8 cellular contexts compared by ENCODE assay signal in genomic region chr18:45690975-45691815, GRCh38. TPM values are rescaled to one million over a fixed set of nuclear protein-coding genes. Genes with fewer than 3 reads are reported as not detected.
DNase-seq lines count a peak whose midpoint lies in the region; ATAC-seq lines count a peak whose summit lies in the region.

No MANE protein-coding gene starts in this region.

- peaks cover 6% of the 10 kb centered on the region for H3K27me3 Mint-ChIP-seq in activated CD4-positive, alpha-beta memory T cell treated with anti-CD3 and anti-CD28 coated beads for 36 hours
- no peaks in the 10 kb centered on the region for H3K27me3 Mint-ChIP-seq in effector memory CD8-positive, alpha-beta T cell

- intact Hi-C loops in activated CD4-positive, alpha-beta memory T cell treated with anti-CD3 and anti-CD28 coated beads for 36 hours (cut with micrococcal nuclease) = loop anchor here (1.0 kb wide), 4 partner anchors 70 to 382 kb away; no protein-coding TSS in a partner anchor

- POLR2A ChIA-PET in activated CD4-positive, alpha-beta memory T cell treated with anti-CD3 and anti-CD28 coated beads for 36 hours (lab: Charles Lee) = no interaction called here

- CTCF ChIA-PET in activated CD4-positive, alpha-beta memory T cell treated with anti-CD3 and anti-CD28 coated beads for 36 hours (lab: Charles Lee) = interaction anchor here (0.7 to 8.0 kb wide), 11 partner anchors 13 to 219 kb away, joined by 3 to 91 read pairs (median 4); no protein-coding TSS in a partner anchor

- H3K9me3 Mint-ChIP-seq in activated CD4-positive, alpha-beta memory T cell treated with anti-CD3 and anti-CD28 coated beads for 36 hours = peaks cover 3% of the 10 kb centered on the region
- no peaks in the 10 kb centered on the region for H3K9me3 Mint-ChIP-seq in effector memory CD8-positive, alpha-beta T cell

- H3K4me3 Mint-ChIP-seq in activated CD4-positive, alpha-beta memory T cell treated with anti-CD3 and anti-CD28 coated beads for 36 hours = no peak overlapping the region
- H3K4me3 Mint-ChIP-seq in effector memory CD8-positive, alpha-beta T cell = no peak overlapping the region

- H3K27ac Mint-ChIP-seq in activated CD4-positive, alpha-beta memory T cell treated with anti-CD3 and anti-CD28 coated beads for 36 hours = no peak overlapping the region
- H3K27ac Mint-ChIP-seq in effector memory CD8-positive, alpha-beta T cell = no peak overlapping the region

- DNase-seq in AG20443 (ENCODE audit: low spot score) (peak; percentile 84), HCEC 1CT (peak; percentile 61), NCI-H748 treated with DMSO at 0.1 percent for 48 hours (lab: John Stamatoyannopoulos, UW) (peak; percentile 69), medulla oblongata (ENCODE audit: extremely low spot score) (peak; percentile 89)
- DNase-seq in activated CD4-positive, alpha-beta memory T cell treated with anti-CD3 and anti-CD28 coated beads for 36 hours = peak; percentile 84
- DNase-seq in effector memory CD8-positive, alpha-beta T cell = peak; percentile 71 to 76 (median 71)
- DNase-seq in stimulated activated CD8-positive, alpha-beta memory T cell treated with anti-CD3 and anti-CD28 coated beads, Interleukin-15, amount 100 ng/mL, for 1 hour (ENCODE audit: low read depth) = peak; percentile 73

- H3K36me3 Mint-ChIP-seq in activated CD4-positive, alpha-beta memory T cell treated with anti-CD3 and anti-CD28 coated beads for 36 hours = peaks cover 2% of the 10 kb centered on the region
- H3K36me3 Mint-ChIP-seq in effector memory CD8-positive, alpha-beta T cell (ENCODE audit: insufficient read depth) = peaks cover 18% of the 10 kb centered on the region

- ATAC-seq in effector memory CD8-positive, alpha-beta T cell (replicated peaks) = no peak
- ATAC-seq in GM19023 (IDR thresholded peaks at IDR 0.05; ENCODE audit: unreplicated experiment) = no peak

- peaks cover 42% of the 10 kb centered on the region for H3K4me1 Mint-ChIP-seq in activated CD4-positive, alpha-beta memory T cell treated with anti-CD3 and anti-CD28 coated beads for 36 hours (ENCODE audit: low read depth)
- peaks cover 39 to 41% of the 10 kb centered on the region in 2 donors for H3K4me1 Mint-ChIP-seq in effector memory CD8-positive, alpha-beta T cell (ENCODE audit: low read depth in 2 of 2)

RNA-seq across cellular contexts. Expression of gene SLC14A1, which starts 32.8 kb away (rescaled TPM):
- 1 to 10 TPM in 1 of 2 experiments, under 1 TPM in 1; 0.80 to 1.1 TPM for total RNA-seq in activated CD4-positive, alpha-beta memory T cell treated with anti-CD3 and anti-CD28 coated beads for 36 hours
